Comparison of ENCODE assay signal across 7 cellular contexts in genomic region chr4:53920883-53921282, GRCh38.
"Had no signal": no experiment of that assay in that cellular context is flagged by ENCODE, and none has a peak within 500 bp of the region (broad histone marks: within the 10 kb centered on the region; RNA-seq: fewer than 3 reads in every experiment).

No MANE protein-coding gene starts in this region.

- H3K9ac ChIP-seq: GM23248 had no signal

- FAIRE-seq: HTR-8/SVneo had no signal

- H3K4me1 ChIP-seq: HAP-1 had no signal

- H3K4me3 ChIP-seq: GM23248, HAP-1 had no signal

- DNase-seq: GOT3, HFFc6, KG1 had no signal

- ATAC-seq: HCT116 had no signal

- H3K9me3 ChIP-seq: HAP-1 had no signal

- H3K36me3 ChIP-seq: HAP-1 had no signal

- H3K27ac ChIP-seq: GM23248 had no signal
